Comparison of ENCODE assay signal across 3 cellular contexts in the genomic region with DNA sequence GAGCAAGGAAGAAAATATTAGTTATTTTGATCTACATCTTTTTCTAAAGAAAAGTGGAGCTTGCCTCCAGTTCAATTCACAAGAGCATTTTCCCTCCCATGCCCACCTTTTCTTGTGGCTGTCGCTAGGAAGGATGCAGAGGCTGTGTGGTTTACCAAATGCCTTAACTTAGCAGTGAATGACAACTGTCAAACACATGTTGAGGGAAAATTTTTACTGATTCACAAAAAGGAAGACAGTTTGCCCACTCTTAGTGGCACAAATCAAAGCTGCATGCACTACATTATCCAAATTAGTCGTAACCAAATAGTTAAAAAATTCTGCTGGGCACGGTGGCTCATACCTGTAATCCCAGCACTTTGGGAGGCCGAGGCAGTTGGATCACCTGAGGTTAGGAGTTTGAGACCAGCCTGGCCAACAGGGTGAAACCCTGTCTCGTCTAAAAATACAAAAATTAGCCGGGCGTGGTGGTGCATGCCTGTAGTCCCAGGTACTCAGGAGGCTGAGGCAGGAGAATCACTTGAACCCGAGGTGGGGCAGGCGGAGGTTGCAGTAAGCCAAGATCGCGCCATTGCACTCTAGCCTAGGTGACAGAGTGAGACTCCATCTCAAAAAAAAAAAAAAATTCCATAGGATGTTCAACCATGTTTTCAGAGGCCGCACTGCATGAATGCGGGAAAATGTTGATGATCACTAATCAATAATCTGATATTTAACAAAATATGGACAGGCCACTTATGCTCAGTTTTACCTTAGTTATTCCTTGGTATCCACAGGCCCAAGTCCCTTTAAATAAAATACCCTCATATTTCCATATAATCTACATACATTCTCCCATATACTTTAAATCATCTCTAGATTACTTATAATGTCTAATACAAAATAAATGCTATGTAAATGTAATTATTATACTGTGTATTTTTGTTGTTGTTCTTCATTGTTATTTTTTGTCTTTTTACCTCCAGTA.
TF ChIP-seq lines count a peak whose summit lies in the region.

No MANE protein-coding gene starts in this region.

TF ChIP-seq in SK-N-SH, 30 proteins besides CTCF, POLR2A, EP300 and RAD21:
- TF ChIP-seq JUND (IDR thresholded peaks at IDR 0.05) (peak; percentile 21; the same call in 1 of the 2 replicates), TAF1 (IDR thresholded peaks at IDR 0.05; ENCODE audit: borderline replicate concordance, low read depth, low read length) (no peak)
- TF ChIP-seq, protein P1, sequence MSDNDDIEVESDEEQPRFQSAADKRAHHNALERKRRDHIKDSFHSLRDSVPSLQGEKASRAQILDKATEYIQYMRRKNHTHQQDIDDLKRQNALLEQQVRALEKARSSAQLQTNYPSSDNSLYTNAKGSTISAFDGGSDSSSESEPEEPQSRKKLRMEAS (IDR thresholded peaks at IDR 0.05; ENCODE audit: low read depth) = no peak

TF ChIP-seq in SK-N-SH treated with all-trans-retinoic acid at 6 μM for 48 hours, 23 proteins besides CTCF, POLR2A, EP300 and RAD21:
- TF ChIP-seq ZC3H10 (CRISPR knock-in tag; IDR thresholded peaks at IDR 0.05) = no peak
- TF ChIP-seq, protein P2, sequence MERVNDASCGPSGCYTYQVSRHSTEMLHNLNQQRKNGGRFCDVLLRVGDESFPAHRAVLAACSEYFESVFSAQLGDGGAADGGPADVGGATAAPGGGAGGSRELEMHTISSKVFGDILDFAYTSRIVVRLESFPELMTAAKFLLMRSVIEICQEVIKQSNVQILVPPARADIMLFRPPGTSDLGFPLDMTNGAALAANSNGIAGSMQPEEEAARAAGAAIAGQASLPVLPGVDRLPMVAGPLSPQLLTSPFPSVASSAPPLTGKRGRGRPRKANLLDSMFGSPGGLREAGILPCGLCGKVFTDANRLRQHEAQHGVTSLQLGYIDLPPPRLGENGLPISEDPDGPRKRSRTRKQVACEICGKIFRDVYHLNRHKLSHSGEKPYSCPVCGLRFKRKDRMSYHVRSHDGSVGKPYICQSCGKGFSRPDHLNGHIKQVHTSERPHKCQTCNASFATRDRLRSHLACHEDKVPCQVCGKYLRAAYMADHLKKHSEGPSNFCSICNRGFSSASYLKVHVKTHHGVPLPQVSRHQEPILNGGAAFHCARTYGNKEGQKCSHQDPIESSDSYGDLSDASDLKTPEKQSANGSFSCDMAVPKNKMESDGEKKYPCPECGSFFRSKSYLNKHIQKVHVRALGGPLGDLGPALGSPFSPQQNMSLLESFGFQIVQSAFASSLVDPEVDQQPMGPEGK (CRISPR knock-in tag; IDR thresholded peaks at IDR 0.05; ENCODE audit: borderline replicate concordance) = no peak
- TF ChIP-seq GLIS3 (CRISPR knock-in tag; IDR thresholded peaks at IDR 0.05) = no peak
- no peak for TF ChIP-seq ZFP30 (CRISPR knock-in tag; IDR thresholded peaks at IDR 0.05)
- TF ChIP-seq, protein P3, sequence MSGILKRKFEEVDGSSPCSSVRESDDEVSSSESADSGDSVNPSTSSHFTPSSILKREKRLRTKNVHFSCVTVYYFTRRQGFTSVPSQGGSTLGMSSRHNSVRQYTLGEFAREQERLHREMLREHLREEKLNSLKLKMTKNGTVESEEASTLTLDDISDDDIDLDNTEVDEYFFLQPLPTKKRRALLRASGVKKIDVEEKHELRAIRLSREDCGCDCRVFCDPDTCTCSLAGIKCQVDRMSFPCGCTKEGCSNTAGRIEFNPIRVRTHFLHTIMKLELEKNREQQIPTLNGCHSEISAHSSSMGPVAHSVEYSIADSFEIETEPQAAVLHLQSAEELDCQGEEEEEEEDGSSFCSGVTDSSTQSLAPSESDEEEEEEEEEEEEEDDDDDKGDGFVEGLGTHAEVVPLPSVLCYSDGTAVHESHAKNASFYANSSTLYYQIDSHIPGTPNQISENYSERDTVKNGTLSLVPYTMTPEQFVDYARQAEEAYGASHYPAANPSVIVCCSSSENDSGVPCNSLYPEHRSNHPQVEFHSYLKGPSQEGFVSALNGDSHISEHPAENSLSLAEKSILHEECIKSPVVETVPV (CRISPR knock-in tag; IDR thresholded peaks at IDR 0.05) = no peak
- TF ChIP-seq, protein P4, sequence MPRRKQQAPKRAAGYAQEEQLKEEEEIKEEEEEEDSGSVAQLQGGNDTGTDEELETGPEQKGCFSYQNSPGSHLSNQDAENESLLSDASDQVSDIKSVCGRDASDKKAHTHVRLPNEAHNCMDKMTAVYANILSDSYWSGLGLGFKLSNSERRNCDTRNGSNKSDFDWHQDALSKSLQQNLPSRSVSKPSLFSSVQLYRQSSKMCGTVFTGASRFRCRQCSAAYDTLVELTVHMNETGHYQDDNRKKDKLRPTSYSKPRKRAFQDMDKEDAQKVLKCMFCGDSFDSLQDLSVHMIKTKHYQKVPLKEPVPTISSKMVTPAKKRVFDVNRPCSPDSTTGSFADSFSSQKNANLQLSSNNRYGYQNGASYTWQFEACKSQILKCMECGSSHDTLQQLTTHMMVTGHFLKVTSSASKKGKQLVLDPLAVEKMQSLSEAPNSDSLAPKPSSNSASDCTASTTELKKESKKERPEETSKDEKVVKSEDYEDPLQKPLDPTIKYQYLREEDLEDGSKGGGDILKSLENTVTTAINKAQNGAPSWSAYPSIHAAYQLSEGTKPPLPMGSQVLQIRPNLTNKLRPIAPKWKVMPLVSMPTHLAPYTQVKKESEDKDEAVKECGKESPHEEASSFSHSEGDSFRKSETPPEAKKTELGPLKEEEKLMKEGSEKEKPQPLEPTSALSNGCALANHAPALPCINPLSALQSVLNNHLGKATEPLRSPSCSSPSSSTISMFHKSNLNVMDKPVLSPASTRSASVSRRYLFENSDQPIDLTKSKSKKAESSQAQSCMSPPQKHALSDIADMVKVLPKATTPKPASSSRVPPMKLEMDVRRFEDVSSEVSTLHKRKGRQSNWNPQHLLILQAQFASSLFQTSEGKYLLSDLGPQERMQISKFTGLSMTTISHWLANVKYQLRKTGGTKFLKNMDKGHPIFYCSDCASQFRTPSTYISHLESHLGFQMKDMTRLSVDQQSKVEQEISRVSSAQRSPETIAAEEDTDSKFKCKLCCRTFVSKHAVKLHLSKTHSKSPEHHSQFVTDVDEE (CRISPR knock-in tag; IDR thresholded peaks at IDR 0.05) = no peak
- TF ChIP-seq ZNF70 (CRISPR knock-in tag; IDR thresholded peaks at IDR 0.05) = no peak
- TF ChIP-seq, protein P5, sequence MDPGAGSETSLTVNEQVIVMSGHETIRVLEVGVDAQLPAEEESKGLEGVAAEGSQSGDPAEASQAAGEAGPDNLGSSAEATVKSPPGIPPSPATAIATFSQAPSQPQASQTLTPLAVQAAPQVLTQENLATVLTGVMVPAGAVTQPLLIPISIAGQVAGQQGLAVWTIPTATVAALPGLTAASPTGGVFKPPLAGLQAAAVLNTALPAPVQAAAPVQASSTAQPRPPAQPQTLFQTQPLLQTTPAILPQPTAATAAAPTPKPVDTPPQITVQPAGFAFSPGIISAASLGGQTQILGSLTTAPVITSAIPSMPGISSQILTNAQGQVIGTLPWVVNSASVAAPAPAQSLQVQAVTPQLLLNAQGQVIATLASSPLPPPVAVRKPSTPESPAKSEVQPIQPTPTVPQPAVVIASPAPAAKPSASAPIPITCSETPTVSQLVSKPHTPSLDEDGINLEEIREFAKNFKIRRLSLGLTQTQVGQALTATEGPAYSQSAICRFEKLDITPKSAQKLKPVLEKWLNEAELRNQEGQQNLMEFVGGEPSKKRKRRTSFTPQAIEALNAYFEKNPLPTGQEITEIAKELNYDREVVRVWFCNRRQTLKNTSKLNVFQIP (CRISPR knock-in tag; IDR thresholded peaks at IDR 0.05; ENCODE audit: borderline replicate concordance, low read depth) = no peak
- TF ChIP-seq ESRRG (CRISPR knock-in tag; IDR thresholded peaks at IDR 0.05) = no peak
- TF ChIP-seq ISL1 (CRISPR knock-in tag; IDR thresholded peaks at IDR 0.05) = no peak
- TF ChIP-seq ZNF565 (CRISPR knock-in tag; conservative IDR thresholded peaks at IDR 0.05; ENCODE audit: low read depth) = no peak
- no peak for TF ChIP-seq ARNTL (CRISPR knock-in tag; IDR thresholded peaks at IDR 0.05; ENCODE audit: borderline replicate concordance, low read depth)
- TF ChIP-seq TOX (CRISPR knock-in tag; IDR thresholded peaks at IDR 0.05; ENCODE audit: borderline replicate concordance) = no peak
TF ChIP-seq in SK-N-SH treated with all-trans-retinoic acid at 6 μM for 48 hours: peak in this region for 0.

TF ChIP-seq in HEK293, 187 proteins besides CTCF, POLR2A, EP300 and RAD21:
- TF ChIP-seq, protein P6, sequence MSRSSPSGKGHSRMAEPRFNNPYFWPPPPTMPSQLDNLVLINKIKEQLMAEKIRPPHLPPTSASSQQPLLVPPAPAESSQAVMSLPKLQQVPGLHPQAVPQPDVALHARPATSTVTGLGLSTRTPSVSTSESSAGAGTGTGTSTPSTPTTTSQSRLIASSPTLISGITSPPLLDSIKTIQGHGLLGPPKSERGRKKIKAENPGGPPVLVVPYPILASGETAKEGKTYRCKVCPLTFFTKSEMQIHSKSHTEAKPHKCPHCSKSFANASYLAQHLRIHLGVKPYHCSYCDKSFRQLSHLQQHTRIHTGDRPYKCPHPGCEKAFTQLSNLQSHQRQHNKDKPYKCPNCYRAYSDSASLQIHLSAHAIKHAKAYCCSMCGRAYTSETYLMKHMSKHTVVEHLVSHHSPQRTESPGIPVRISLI (tag by site-specific recombination; IDR thresholded peaks at IDR 0.05) = 0 out of 2 replicates have a peak, but pooled peaks have one; percentile 29
- TF ChIP-seq, protein P7, sequence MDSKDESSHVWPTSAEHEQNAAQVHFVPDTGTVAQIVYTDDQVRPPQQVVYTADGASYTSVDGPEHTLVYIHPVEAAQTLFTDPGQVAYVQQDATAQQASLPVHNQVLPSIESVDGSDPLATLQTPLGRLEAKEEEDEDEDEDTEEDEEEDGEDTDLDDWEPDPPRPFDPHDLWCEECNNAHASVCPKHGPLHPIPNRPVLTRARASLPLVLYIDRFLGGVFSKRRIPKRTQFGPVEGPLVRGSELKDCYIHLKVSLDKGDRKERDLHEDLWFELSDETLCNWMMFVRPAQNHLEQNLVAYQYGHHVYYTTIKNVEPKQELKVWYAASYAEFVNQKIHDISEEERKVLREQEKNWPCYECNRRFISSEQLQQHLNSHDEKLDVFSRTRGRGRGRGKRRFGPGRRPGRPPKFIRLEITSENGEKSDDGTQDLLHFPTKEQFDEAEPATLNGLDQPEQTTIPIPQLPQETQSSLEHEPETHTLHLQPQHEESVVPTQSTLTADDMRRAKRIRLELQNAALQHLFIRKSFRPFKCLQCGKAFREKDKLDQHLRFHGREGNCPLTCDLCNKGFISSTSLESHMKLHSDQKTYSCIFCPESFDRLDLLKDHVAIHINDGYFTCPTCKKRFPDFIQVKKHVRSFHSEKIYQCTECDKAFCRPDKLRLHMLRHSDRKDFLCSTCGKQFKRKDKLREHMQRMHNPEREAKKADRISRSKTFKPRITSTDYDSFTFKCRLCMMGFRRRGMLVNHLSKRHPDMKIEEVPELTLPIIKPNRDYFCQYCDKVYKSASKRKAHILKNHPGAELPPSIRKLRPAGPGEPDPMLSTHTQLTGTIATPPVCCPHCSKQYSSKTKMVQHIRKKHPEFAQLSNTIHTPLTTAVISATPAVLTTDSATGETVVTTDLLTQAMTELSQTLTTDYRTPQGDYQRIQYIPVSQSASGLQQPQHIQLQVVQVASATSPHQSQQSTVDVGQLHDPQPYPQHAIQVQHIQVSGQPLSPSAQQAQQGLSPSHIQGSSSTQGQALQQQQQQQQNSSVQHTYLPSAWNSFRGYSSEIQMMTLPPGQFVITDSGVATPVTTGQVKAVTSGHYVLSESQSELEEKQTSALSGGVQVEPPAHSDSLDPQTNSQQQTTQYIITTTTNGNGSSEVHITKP (tag by site-specific recombination; IDR thresholded peaks at IDR 0.05) = peak; percentile 36; the same call in 1 of the 2 replicates
- no peak for TF ChIP-seq MYNN (tag by site-specific recombination; IDR thresholded peaks at IDR 0.05; ENCODE audit: borderline replicate concordance)
TF ChIP-seq in HEK293: peak in this region for 2.
